37 cellular contexts compared by ENCODE assay signal in the genomic region with DNA sequence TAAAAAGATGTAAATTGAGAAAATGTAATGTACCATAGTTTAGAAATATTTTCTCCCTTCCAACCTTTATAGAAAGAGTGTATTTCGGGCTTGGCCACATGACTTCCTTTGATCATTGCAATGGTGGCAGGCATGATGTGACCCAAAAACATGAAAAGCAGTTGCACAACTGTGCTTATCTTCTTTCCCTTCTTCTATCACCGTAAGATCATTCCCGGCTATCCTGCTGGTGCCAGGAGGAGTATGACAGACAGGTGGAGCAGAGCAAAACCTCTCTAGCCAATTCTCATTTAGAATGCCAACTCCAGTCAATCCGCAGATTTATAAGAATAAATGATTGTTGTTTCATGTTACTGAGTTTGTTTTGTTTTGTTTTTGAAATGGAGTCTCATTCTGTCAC. TPM values are rescaled to one million over a fixed set of nuclear protein-coding genes. Genes with fewer than 3 reads are reported as not detected.
"Had no signal": no experiment of that assay in that cellular context is flagged by ENCODE, and none has a peak within 500 bp of the region (broad histone marks: within the 10 kb centered on the region; RNA-seq: fewer than 3 reads in every experiment).

No MANE protein-coding gene starts in this region.

- H3K4me1 ChIP-seq: SJCRH30 had no signal

- DNase-seq: Kasumi-1, MG63, NCI-H1048, NCI-H1092 treated with DMSO at 0.1 percent for 48 hours, NCI-H1105 treated with DMSO at 0.1 percent for 48 hours, NCI-H1417, NCI-H1436, NCI-H146, NCI-H1694, NCI-H187, NCI-H1930, NCI-H2029 treated with DMSO at 0.1 percent for 48 hours, NCI-H2081 treated with DMSO at 0.1 percent for 48 hours, NCI-H2107, NCI-H2171, NCI-H226, NCI-H446 treated with DMSO at 0.1 percent for 48 hours, NCI-H510A, NCI-H524, NCI-H526, NCI-H69, NCI-H748 treated with DMSO at 0.1 percent for 48 hours, NCI-H82, OCI-M1, PC-3, SHP77, SIG-M5, SJCRH30, T-cell had no signal

- ATAC-seq: Panc1, PC-3, Right ventricle myocardium inferior, SK-N-SH treated with all-trans-retinoic acid at 6 μM for 48 hours, T-cell had no signal

- H3K4me3 Mint-ChIP-seq: T-cell had no signal

- H3K27me3 ChIP-seq: MG63, SJCRH30 had no signal

- H3K4me1 Mint-ChIP-seq: T-cell had no signal

- H3K27ac ChIP-seq: RWPE1, SJCRH30, SK-N-MC had no signal

- H3K4me3 ChIP-seq: MG63, SJCRH30, SK-N-MC had no signal

- H3K36me3 ChIP-seq: MG63, SJCRH30 had no signal

- H3K27me3 Mint-ChIP-seq: T-cell had no signal

- H3K27ac Mint-ChIP-seq: T-cell had no signal

RNA-seq across cellular contexts. Expression of gene CD72, which starts 23.7 kb away (rescaled TPM):
- total RNA-seq: SJCRH30 had no signal

RNA-seq across cellular contexts. Expression of gene SIT1, which starts 56.3 kb away (rescaled TPM):
- total RNA-seq: M059J, PC-3, Right ventricle myocardium inferior, RPMI7951, SJCRH30, SK-MEL-5 had no signal
